15 cellular contexts compared by ENCODE assay signal in genomic region chr12:110564471-110564991, GRCh38. TPM values are rescaled to one million over a fixed set of nuclear protein-coding genes. Genes with fewer than 3 reads are reported as not detected.
DNase-seq lines count a peak whose midpoint lies in the region; ATAC-seq and TF ChIP-seq lines count a peak whose summit lies in the region.
"Had no signal": no experiment of that assay in that cellular context is flagged by ENCODE, and none has a peak within 500 bp of the region (broad histone marks: within the 10 kb centered on the region; RNA-seq: fewer than 3 reads in every experiment).

No MANE protein-coding gene starts in this region.

- CTCF ChIA-PET in activated CD8-positive, alpha-beta memory T cell treated with anti-CD3 and anti-CD28 coated beads, Interleukin-2, amount 10 ng/mL, durations not matched to agents 7 days and 5 days (lab: Charles Lee) = interaction anchor here (0.9 to 1.4 kb wide), 2 partner anchors 55 to 95 kb away, joined by 4 read pairs; no protein-coding TSS in a partner anchor
- CTCF ChIA-PET in mammary epithelial cell (lab: Charles Lee; ENCODE audit: low non-redundant PET) = no interaction called here

- H3K9me3 Mint-ChIP-seq in activated CD8-positive, alpha-beta memory T cell treated with anti-CD3 and anti-CD28 coated beads, Interleukin-2, amount 10 ng/mL, durations not matched to agents 7 days and 5 days (ENCODE audit: low read depth) = no peaks in the 10 kb centered on the region
- peaks cover 2% of the 10 kb centered on the region for H3K9me3 Mint-ChIP-seq in memory B cell
- no peaks in the 10 kb centered on the region for H3K9me3 Mint-ChIP-seq in progenitor cell of endocrine pancreas (ENCODE audit: low read depth)

- ATAC-seq in activated CD8-positive, alpha-beta memory T cell treated with anti-CD3 and anti-CD28 coated beads, Interleukin-2, amount 10 ng/mL, durations not matched to agents 7 days and 5 days = no peak
- ATAC-seq in memory B cell (ENCODE audit: low read depth) (no peak), HG03521 (IDR thresholded peaks at IDR 0.05; ENCODE audit: unreplicated experiment) (no peak)

- H3K4me3 ChIP-seq in mammary epithelial cell (replicated peaks in 1 of 3; ENCODE audit: insufficient read depth in 1 of 3, low read depth in 2 of 3, low read length in 3 of 3) (no peak overlapping the region), thyroid gland (replicated peaks in 1 of 3) (no peak overlapping the region)
- H3K4me3 ChIP-seq: coronary artery had no signal

- H3K27me3 Mint-ChIP-seq in activated CD8-positive, alpha-beta memory T cell treated with anti-CD3 and anti-CD28 coated beads, Interleukin-2, amount 10 ng/mL, durations not matched to agents 7 days and 5 days = no peaks in the 10 kb centered on the region
- H3K27me3 Mint-ChIP-seq in memory B cell (no peaks in the 10 kb centered on the region), progenitor cell of endocrine pancreas (no peaks in the 10 kb centered on the region)

- no peaks in the 10 kb centered on the region for H4K20me1 ChIP-seq in mammary epithelial cell (ENCODE audit: insufficient read depth, low read length)

- no peak overlapping the region for H2AFZ ChIP-seq in mammary epithelial cell (ENCODE audit: low read depth, low read length)

- WGBS in mammary epithelial cell (ENCODE audit: low coverage, missing lambda C conversion rate) = 83% methylated on average over 8 of the region's 8 CpGs
- WGBS in thyroid gland, 2 donors = 82 to 86% methylated on average over 8 of the region's 8 CpGs

- H3K27me3 ChIP-seq in mammary epithelial cell (ENCODE audit: insufficient read depth, low read length) (no peaks in the 10 kb centered on the region), thyroid gland (no peaks in the 10 kb centered on the region)

- no peak for TF ChIP-seq POLR2A in thyroid gland (IDR thresholded peaks at IDR 0.05)

- H3K36me3 Mint-ChIP-seq in activated CD8-positive, alpha-beta memory T cell treated with anti-CD3 and anti-CD28 coated beads, Interleukin-2, amount 10 ng/mL, durations not matched to agents 7 days and 5 days = peaks cover 21% of the 10 kb centered on the region
- peaks cover 10% of the 10 kb centered on the region for H3K36me3 Mint-ChIP-seq in memory B cell
- peaks cover 1% of the 10 kb centered on the region for H3K36me3 Mint-ChIP-seq in progenitor cell of endocrine pancreas (ENCODE audit: insufficient read depth)

- H3K27ac ChIP-seq in mammary epithelial cell (ENCODE audit: insufficient read depth, low read depth, low read length) (peak overlapping the region; percentile 83), thyroid gland (peak overlapping the region; percentile 26 to 33 (median 29))

- no peaks in the 10 kb centered on the region for H3K9me3 ChIP-seq in mammary epithelial cell (replicated peaks; ENCODE audit: insufficient read depth, low read length)
- H3K9me3 ChIP-seq in thyroid gland = no peaks in the 10 kb centered on the region

- H3K4me3 Mint-ChIP-seq in activated CD8-positive, alpha-beta memory T cell treated with anti-CD3 and anti-CD28 coated beads, Interleukin-2, amount 10 ng/mL, durations not matched to agents 7 days and 5 days = no peak overlapping the region
- no peak overlapping the region for H3K4me3 Mint-ChIP-seq in memory B cell
- no peak overlapping the region for H3K4me3 Mint-ChIP-seq in progenitor cell of endocrine pancreas (ENCODE audit: low read depth)

- no peaks in the 10 kb centered on the region for H3K36me3 ChIP-seq in mammary epithelial cell (ENCODE audit: insufficient read depth, low read length)
- no peaks in the 10 kb centered on the region for H3K36me3 ChIP-seq in thyroid gland

- DNase-seq in activated CD8-positive, alpha-beta memory T cell treated with anti-CD3 and anti-CD28 coated beads, Interleukin-2, amount 10 ng/mL, durations not matched to agents 7 days and 5 days = no peak
- DNase-seq in activated CD8-positive, alpha-beta memory T cell treated with anti-CD3 and anti-CD28 coated beads, Interleukin-2, amount 50 U/mL, for 48 hours = no peak
- DNase-seq in mammary epithelial cell (no peak), memory B cell (ENCODE audit: low spot score in 2 of 2) (no peak), thyroid gland (no peak), progenitor cell of endocrine pancreas (ENCODE audit: low spot score, unreplicated experiment) (no peak), NCI-H524 treated with DMSO at 0.1 percent for 48 hours (lab: John Stamatoyannopoulos, UW) (no peak)
- DNase-seq: activated CD4-positive, CD25-positive, alpha-beta regulatory T cell; activated naive CD4-positive, alpha-beta T cell treated with Interleukin-2 at 50 U/mL for 16 hours; left cardiac atrium; NCI-H1092; NCI-H510A; SHP77 treated with DMSO at 0.1 percent for 48 hours had no signal

- no TSS peak for BruUV-seq in mammary epithelial cell (replicated peaks; lab: Mats Ljungman, UMichigan)

- dilution Hi-C loops in mammary epithelial cell (cut with HindIII; ENCODE audit: low sequenced_read_pairs) = no loop called here

- no peak for TF ChIP-seq CTCF in mammary epithelial cell (conservative IDR thresholded peaks at IDR 0.05 in 1 of 2, IDR thresholded peaks at IDR 0.05 in 1 of 2; ENCODE audit: extremely low read depth in 1 of 2, insufficient read depth in 1 of 2, low read depth in 1 of 2, low read length in 2 of 2)
- no peak for TF ChIP-seq CTCF in thyroid gland (IDR thresholded peaks at IDR 0.05)
- TF ChIP-seq CTCF in progenitor cell of endocrine pancreas (IDR thresholded peaks at IDR 0.05; ENCODE audit: unreplicated experiment) = no peak

- H3K9ac ChIP-seq in mammary epithelial cell (ENCODE audit: insufficient read depth, low read length) = no peak overlapping the region

- H3K4me1 Mint-ChIP-seq in activated CD8-positive, alpha-beta memory T cell treated with anti-CD3 and anti-CD28 coated beads, Interleukin-2, amount 10 ng/mL, durations not matched to agents 7 days and 5 days = peaks cover 41% of the 10 kb centered on the region
- H3K4me1 Mint-ChIP-seq in memory B cell (peaks cover 39% of the 10 kb centered on the region), progenitor cell of endocrine pancreas (ENCODE audit: low read depth) (peaks cover 25% of the 10 kb centered on the region)

- in situ Hi-C loops in mammary epithelial cell (cut with MboI; ENCODE audit: low sequenced_read_pairs in 2 of 2) = no loop called here

- no peak overlapping the region for H3K4me2 ChIP-seq in mammary epithelial cell (ENCODE audit: insufficient read depth, low read depth, low read length)

- H3K79me2 ChIP-seq in mammary epithelial cell (ENCODE audit: insufficient read depth, low read length) = peaks cover 91% of the 10 kb centered on the region

- intact Hi-C loops in mammary epithelial cell (cut with micrococcal nuclease) (no loop called here), thyroid gland (cut with DNase I) (no loop called here)

- peak overlapping the region; percentile 14 for H3K27ac Mint-ChIP-seq in activated CD8-positive, alpha-beta memory T cell treated with anti-CD3 and anti-CD28 coated beads, Interleukin-2, amount 10 ng/mL, durations not matched to agents 7 days and 5 days
- H3K27ac Mint-ChIP-seq in memory B cell (peak overlapping the region; percentile 89), progenitor cell of endocrine pancreas (no peak overlapping the region)

- peaks cover 42% of the 10 kb centered on the region for H3K4me1 ChIP-seq in mammary epithelial cell (ENCODE audit: insufficient read depth, low read length)
- H3K4me1 ChIP-seq in thyroid gland = peaks cover 15 to 49% of the 10 kb centered on the region in 2 donors

RNA-seq across cellular contexts. Expression of gene PPTC7, which starts 18.6 kb away (rescaled TPM):
- 10 to 100 TPM; 23.2 to 32.9 TPM for total RNA-seq in activated CD8-positive, alpha-beta memory T cell treated with anti-CD3 and anti-CD28 coated beads, Interleukin-2, amount 10 ng/mL, durations not matched to agents 7 days and 5 days
- total RNA-seq in mammary epithelial cell (10 to 100 TPM; 17.7 to 26.5 TPM), thyroid gland (10 to 100 TPM; 15.8 to 28.9 (median 22.8) TPM), progenitor cell of endocrine pancreas (13.7 and 15.1 TPM in 2 replicates)
- polyA plus RNA-seq in mammary epithelial cell = 18.2 TPM
- polyA minus RNA-seq in mammary epithelial cell = 12.5 TPM

RNA-seq across cellular contexts. Expression of gene TCTN1, which starts 49.4 kb away (rescaled TPM):
- total RNA-seq in activated CD8-positive, alpha-beta memory T cell treated with anti-CD3 and anti-CD28 coated beads, Interleukin-2, amount 10 ng/mL, durations not matched to agents 7 days and 5 days = 1 to 10 TPM; 5.5 to 5.8 TPM
- 10 to 100 TPM; 19.4 to 36.0 TPM for total RNA-seq in mammary epithelial cell
- polyA plus RNA-seq in mammary epithelial cell = 12.4 TPM
- 119 TPM for polyA minus RNA-seq in mammary epithelial cell
- total RNA-seq in thyroid gland = 100 to 1,000 TPM in 3 of 4 donors, 10 to 100 TPM in 1; 98.8 to 204 (median 125) TPM
- 72.6 and 84.0 TPM in 2 replicates for total RNA-seq in progenitor cell of endocrine pancreas
